ENCODE assay signal across 8 cellular contexts in genomic region chr1:210342986-210343780, GRCh38. TPM values are rescaled to one million over a fixed set of nuclear protein-coding genes. Genes with fewer than 3 reads are reported as not detected.
DNase-seq lines count a peak whose midpoint lies in the region; ATAC-seq and TF ChIP-seq lines count a peak whose summit lies in the region.

No MANE protein-coding gene starts in this region.

- no peak overlapping the region for H4K91ac ChIP-seq in mesenchymal stem cell (ENCODE audit: low read length)

- H3K9ac ChIP-seq in mesenchymal stem cell (ENCODE audit: low read length), result peak overlapping the region; percentile 73

- no peak overlapping the region for H3K4me2 ChIP-seq in mesenchymal stem cell (ENCODE audit: low read length, poor library complexity, severe bottlenecking)

- no peak for TF ChIP-seq CTCF in WI38 (IDR thresholded peaks at IDR 0.05; ENCODE audit: low read depth, low read length)

- no peak overlapping the region for H2BK12ac ChIP-seq in mesenchymal stem cell (ENCODE audit: low read length in 2 of 2)

- H3K4ac ChIP-seq in mesenchymal stem cell (ENCODE audit: low read depth in 1 of 2, low read length in 2 of 2), result no peak overlapping the region

- peaks cover 6% of the 10 kb centered on the region for H3K4me1 ChIP-seq in mesenchymal stem cell (ENCODE audit: control insufficient read depth, insufficient read depth, low read depth, low read length)

- no peaks in the 10 kb centered on the region for H3K27me3 ChIP-seq in mesenchymal stem cell (ENCODE audit: control insufficient read depth in 1 of 2, insufficient read depth in 1 of 2, low read length in 2 of 2)

- no peaks in the 10 kb centered on the region for H3K36me3 ChIP-seq in mesenchymal stem cell (ENCODE audit: control insufficient read depth in 1 of 2, insufficient read depth in 2 of 2, low read depth in 1 of 2, low read length in 2 of 2)

- peak overlapping the region; percentile 44 for H3K4me3 ChIP-seq in WI38 (ENCODE audit: low read depth, low read length)
- peak overlapping the region in 1 of 2 experiments; percentile 60 for H3K4me3 ChIP-seq in mesenchymal stem cell (ENCODE audit: insufficient read depth in 1 of 2, low read depth in 1 of 2, low read length in 2 of 2)

- peak; percentile 70 for ATAC-seq in GM19025 (IDR thresholded peaks at IDR 0.05; ENCODE audit: low read depth, unreplicated experiment)
- ATAC-seq in HG03025 (IDR thresholded peaks at IDR 0.05; ENCODE audit: low FRiP score, unreplicated experiment), result peak; percentile 63

- no peak overlapping the region for H3K23ac ChIP-seq in mesenchymal stem cell (ENCODE audit: low read length in 2 of 2)

- H2AK5ac ChIP-seq in mesenchymal stem cell (ENCODE audit: low read length, severe bottlenecking), result no peak overlapping the region

- H3K27ac ChIP-seq in mesenchymal stem cell (ENCODE audit: low read length, poor library complexity, severe bottlenecking), result no peak overlapping the region

- no peak overlapping the region for H2BK120ac ChIP-seq in mesenchymal stem cell (ENCODE audit: low read depth, low read length)

- 84% methylated on average over 14 of the region's 14 CpGs for WGBS in mesenchymal stem cell

- H3K14ac ChIP-seq in mesenchymal stem cell (ENCODE audit: low read length in 2 of 2), result no peak overlapping the region

- H3K18ac ChIP-seq in mesenchymal stem cell (ENCODE audit: low read depth in 1 of 2, low read length in 2 of 2), result no peak overlapping the region

- no peak overlapping the region for H2BK5ac ChIP-seq in mesenchymal stem cell (ENCODE audit: low read depth, low read length, poor library complexity, severe bottlenecking)

- H4K8ac ChIP-seq in mesenchymal stem cell (ENCODE audit: low read length), result no peak overlapping the region

- H2AFZ ChIP-seq in mesenchymal stem cell (ENCODE audit: low read depth, low read length), result no peak overlapping the region

- no peak overlapping the region for H2BK15ac ChIP-seq in mesenchymal stem cell (ENCODE audit: low read depth, poor library complexity, severe bottlenecking)

- DNase-seq in mesenchymal stem cell, result no peak
- DNase-seq in stimulated activated CD4-positive, alpha-beta T cell treated with anti-CD3 and anti-CD28 coated beads, Interleukin-12 subunit alpha, Interleukin-12 subunit beta, amount 100 ng/mL, for 4 hours, result no peak
- DNase-seq in T1000 (lab: John Stamatoyannopoulos, UW), result no peak
- no peak for DNase-seq in activated CD4-positive, alpha-beta T cell treated with anti-CD3 and anti-CD28 coated beads, Interleukin-2, amount 50 U/mL, for 4 hours
- no peak for DNase-seq in HK-2 (ENCODE audit: unreplicated experiment)

- H3K9me3 ChIP-seq in mesenchymal stem cell (ENCODE audit: control insufficient read depth, low read length), result no peaks in the 10 kb centered on the region

- H3K79me1 ChIP-seq in mesenchymal stem cell (replicated peaks; ENCODE audit: low read length, poor library complexity, severe bottlenecking), result peaks cover 11% of the 10 kb centered on the region

RNA-seq across cellular contexts. Expression of gene HHAT, which starts 14.5 kb away (rescaled TPM):
- polyA plus RNA-seq in mesenchymal stem cell (2013, experiment 1 of 2), result 3.1 TPM
- 3.1 TPM for polyA plus RNA-seq in mesenchymal stem cell (2013, experiment 2 of 2)
